Comparison of ENCODE assay signal across 24 cellular contexts in the genomic region with DNA sequence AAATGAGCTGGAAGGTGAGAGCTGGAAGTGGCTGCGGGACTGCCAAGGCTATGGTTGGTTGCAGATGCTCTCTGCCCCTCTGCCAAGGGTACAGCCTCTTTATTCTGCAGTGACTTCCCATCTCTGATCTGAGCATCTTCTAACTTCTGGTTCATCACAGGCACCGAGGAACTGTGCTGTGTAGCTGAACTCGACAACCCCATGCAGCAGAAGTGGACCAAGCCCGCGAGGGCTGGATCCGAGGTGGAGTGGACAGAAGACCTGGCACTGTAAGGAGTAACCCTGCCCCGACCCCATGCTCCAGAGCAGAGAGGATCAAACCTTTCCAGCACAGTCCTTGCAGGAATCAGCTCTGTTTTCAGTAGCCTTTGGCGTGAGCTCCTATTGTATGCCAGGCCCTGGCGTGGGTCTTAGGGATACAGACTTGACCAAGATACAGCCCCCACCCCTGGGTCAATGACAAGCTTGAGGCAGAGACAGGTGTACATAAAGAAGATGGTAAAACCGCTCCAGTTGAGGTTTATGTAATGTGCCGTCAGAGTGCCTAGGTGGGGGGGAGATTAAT. TPM values are rescaled to one million over a fixed set of nuclear protein-coding genes. Genes with fewer than 3 reads are reported as not detected.
"Had no signal": no experiment of that assay in that cellular context is flagged by ENCODE, and none has a peak within 500 bp of the region (broad histone marks: within the 10 kb centered on the region; RNA-seq: fewer than 3 reads in every experiment).

No MANE protein-coding gene starts in this region.

- ATAC-seq: gastrocnemius medialis; sciatic nerve; SK-N-SH treated with all-trans-retinoic acid at 6 μM for 48 hours; stimulated activated memory B cell treated with anti-CD40 and anti-IgM and Interleukin-4, amounts not matched to agents 10 μg/mL and 1 μg/mL and 100 μg/mL, for 72 hours had no signal

- H3K27ac ChIP-seq: esophagus squamous epithelium, gastrocnemius medialis, left ventricle myocardium inferior, transverse colon, WERI-Rb-1 had no signal

- H3K27ac Mint-ChIP-seq: activated naive CD4-positive, alpha-beta T cell treated with anti-CD3 and anti-CD28 coated beads, Interleukin-2, amount 10 ng/mL, durations not matched to agents 7 days and 5 days; nephron progenitor cell; stimulated activated memory B cell treated with anti-CD40 and anti-IgM and Interleukin-4, amounts not matched to agents 10 μg/mL and 1 μg/mL and 100 μg/mL, for 72 hours had no signal

- DNase-seq: activated CD4-positive, alpha-beta T cell treated with anti-CD3 and anti-CD28 coated beads for 1 hour; activated effector memory CD4-positive, alpha-beta T cell treated with Interleukin-2 at 50 U/mL for 16 hours; activated naive CD4-positive, alpha-beta T cell treated with anti-CD3 and anti-CD28 coated beads, Interleukin-2, amount 10 ng/mL, durations not matched to agents 7 days and 5 days; activated T-cell treated with anti-CD3 and anti-CD28 coated beads, Interleukin-2, amount 50 U/mL, for 1 hour; dorsolateral prefrontal cortex; esophagus squamous epithelium; gastrocnemius medialis; hypothalamus; left ventricle myocardium inferior; mammary epithelial cell; midbrain; nephron progenitor cell; stimulated activated CD4-positive, alpha-beta T cell treated with anti-CD3 and anti-CD28 coated beads, Interleukin-15, amount 100 ng/mL, for 24 hours; transverse colon; WERI-Rb-1 had no signal

- H3K9me3 Mint-ChIP-seq: activated naive CD4-positive, alpha-beta T cell treated with anti-CD3 and anti-CD28 coated beads, Interleukin-2, amount 10 ng/mL, durations not matched to agents 7 days and 5 days; central memory CD8-positive, alpha-beta T cell; nephron progenitor cell; stimulated activated memory B cell treated with anti-CD40 and anti-IgM and Interleukin-4, amounts not matched to agents 10 μg/mL and 1 μg/mL and 100 μg/mL, for 72 hours had no signal

- FAIRE-seq: astrocyte, colon, TTC549, urothelium cell line had no signal

- H3K27me3 ChIP-seq: dorsolateral prefrontal cortex, esophagus squamous epithelium, gastrocnemius medialis, transverse colon had no signal

- H3K4me3 ChIP-seq: esophagus squamous epithelium, gastrocnemius medialis, left ventricle myocardium inferior, smooth muscle cell, transverse colon had no signal

- H3K4me2 ChIP-seq: smooth muscle cell had no signal

- H3K9me3 ChIP-seq: esophagus squamous epithelium, gastrocnemius medialis, left ventricle myocardium inferior, transverse colon had no signal

- H3K27me3 Mint-ChIP-seq: activated naive CD4-positive, alpha-beta T cell treated with anti-CD3 and anti-CD28 coated beads, Interleukin-2, amount 10 ng/mL, durations not matched to agents 7 days and 5 days; central memory CD8-positive, alpha-beta T cell; stimulated activated memory B cell treated with anti-CD40 and anti-IgM and Interleukin-4, amounts not matched to agents 10 μg/mL and 1 μg/mL and 100 μg/mL, for 72 hours had no signal

- H3K4me3 Mint-ChIP-seq: activated naive CD4-positive, alpha-beta T cell treated with anti-CD3 and anti-CD28 coated beads, Interleukin-2, amount 10 ng/mL, durations not matched to agents 7 days and 5 days; central memory CD8-positive, alpha-beta T cell; nephron progenitor cell; stimulated activated memory B cell treated with anti-CD40 and anti-IgM and Interleukin-4, amounts not matched to agents 10 μg/mL and 1 μg/mL and 100 μg/mL, for 72 hours had no signal

RNA-seq across cellular contexts. Expression of a gene that starts 37.4 kb away (rescaled TPM):
- total RNA-seq: gastrocnemius medialis, sciatic nerve had no signal
